ENCODE assay signal across 8 cellular contexts in genomic region chr5:181222630-181223040, GRCh38. TPM values are rescaled to one million over a fixed set of nuclear protein-coding genes. Genes with fewer than 3 reads are reported as not detected.
DNase-seq lines count a peak whose midpoint lies in the region; ATAC-seq and TF ChIP-seq lines count a peak whose summit lies in the region.

No MANE protein-coding gene starts in this region.

- no peak for TF ChIP-seq POLR2A in sigmoid colon (IDR thresholded peaks at IDR 0.05)

- peaks cover 16% of the 10 kb centered on the region for H3K9me3 Mint-ChIP-seq in GM23338

- peaks cover 56% of the 10 kb centered on the region for H3K27me3 Mint-ChIP-seq in GM23338 (ENCODE audit: insufficient read depth, low read depth, poor library complexity)

- 0 out of 2 replicates have a peak overlapping the region, but pooled peaks have one; percentile 24 for H2AFZ ChIP-seq in GM23338
- peak overlapping the region; percentile 75 for H2AFZ ChIP-seq in SU-DHL-6 (ENCODE audit: low read depth, low read length, severe bottlenecking)

- ATAC-seq in GM23338: peak; percentile 2
- ATAC-seq in GM21367 (IDR thresholded peaks at IDR 0.05; ENCODE audit: unreplicated experiment): no peak
- ATAC-seq in GM18502 (IDR thresholded peaks at IDR 0.05; ENCODE audit: poor library complexity, unreplicated experiment): no peak
- ATAC-seq in GM19452 (IDR thresholded peaks at IDR 0.05; ENCODE audit: unreplicated experiment): no peak

- H3K4me2 ChIP-seq in GM23338 (peak overlapping the region; percentile 82), SU-DHL-6 (ENCODE audit: low read depth, low read length, poor library complexity, severe bottlenecking) (peak overlapping the region; percentile 98)

- no peaks in the 10 kb centered on the region; the same call in 1 of the 2 replicates for H4K20me1 ChIP-seq in GM23338 (replicated peaks; ENCODE audit: insufficient read depth)
- no peaks in the 10 kb centered on the region for H4K20me1 ChIP-seq in SU-DHL-6 (ENCODE audit: low read depth, low read length)

- peaks cover 10% of the 10 kb centered on the region for H3F3A ChIP-seq in GM23338 (replicated peaks; ENCODE audit: low read depth)
- H3F3A ChIP-seq in SU-DHL-6 (ENCODE audit: insufficient read depth): peaks cover 44% of the 10 kb centered on the region

- WGBS in sigmoid colon, 2 donors: 0% methylated on average over 18 of the region's 18 CpGs

- peaks cover 12% of the 10 kb centered on the region; the same call in 1 of the 2 replicates for H3K4me1 ChIP-seq in GM23338 (ENCODE audit: insufficient read depth)
- peaks cover 4 to 37% (median 26%) of the 10 kb centered on the region in 4 donors for H3K4me1 ChIP-seq in sigmoid colon

- H3K9me3 ChIP-seq in SU-DHL-6 (ENCODE audit: insufficient read depth, low read length): no peaks in the 10 kb centered on the region
- H3K9me3 ChIP-seq in sigmoid colon: no peaks in the 10 kb centered on the region

- H3K9ac ChIP-seq in SU-DHL-6 (ENCODE audit: low read length): peak overlapping the region; percentile 80

- peaks cover 7% of the 10 kb centered on the region; the same call in 1 of the 2 replicates for H3K36me3 ChIP-seq in GM23338 (ENCODE audit: insufficient read depth)
- H3K36me3 ChIP-seq in SU-DHL-6 (ENCODE audit: low read length): no peaks in the 10 kb centered on the region
- H3K36me3 ChIP-seq in sigmoid colon: peaks cover 0 to 8% (median 0%) of the 10 kb centered on the region in 4 donors

- peak overlapping the region; percentile 99 for H3K4me3 Mint-ChIP-seq in GM23338

- peaks cover 17% of the 10 kb centered on the region; the same call in 2 of the 3 replicates for H3K36me3 Mint-ChIP-seq in GM23338 (ENCODE audit: low read depth)

- H3K27me3 ChIP-seq in GM23338 (ENCODE audit: insufficient read depth): no peaks in the 10 kb centered on the region; the same call in 1 of the 2 replicates
- no peaks in the 10 kb centered on the region for H3K27me3 ChIP-seq in SU-DHL-6 (ENCODE audit: low read length)
- H3K27me3 ChIP-seq in sigmoid colon: no peaks in the 10 kb centered on the region

- peak overlapping the region; percentile 93 for H3K27ac Mint-ChIP-seq in GM23338

- intact Hi-C loops in sigmoid colon (cut with DNase I): loop anchor here (1.0 kb wide), 3 partner anchors 21 to 39 kb away; partner anchors contain the start of genes RACK1 and TRIM52

- peaks cover 22% of the 10 kb centered on the region for H3K4me1 Mint-ChIP-seq in GM23338

- no peak for TF ChIP-seq EP300 in sigmoid colon (IDR thresholded peaks at IDR 0.05)

- H3K27ac ChIP-seq in GM23338 (ENCODE audit: low read depth): no peak overlapping the region
- peak overlapping the region; percentile 95 for H3K27ac ChIP-seq in SU-DHL-6 (ENCODE audit: low read depth, low read length)
- peak overlapping the region; percentile 96 to 98 (median 96) for H3K27ac ChIP-seq in sigmoid colon

- no peaks in the 10 kb centered on the region for H3K9me2 ChIP-seq in GM23338 (ENCODE audit: insufficient read depth)
- H3K9me2 ChIP-seq in SU-DHL-6 (replicated peaks; ENCODE audit: insufficient read depth, low read length): no peaks in the 10 kb centered on the region

- no peak for TF ChIP-seq CTCF in GM23338 (conservative IDR thresholded peaks at IDR 0.05; ENCODE audit: low read depth in 2 of 2)
- no peak for TF ChIP-seq CTCF in SU-DHL-6 (IDR thresholded peaks at IDR 0.05; ENCODE audit: insufficient read depth, low read length, poor library complexity, severe bottlenecking)
- TF ChIP-seq CTCF in foreskin fibroblast (IDR thresholded peaks at IDR 0.05; ENCODE audit: low read depth, low read length): no peak
- TF ChIP-seq CTCF in sigmoid colon (IDR thresholded peaks at IDR 0.05): peak in 3 of 4 experiments; percentile 12 to 47 (median 20)

- H3K4me3 ChIP-seq in GM23338 (peak overlapping the region; percentile 66), SU-DHL-6 (ENCODE audit: insufficient read depth, low read length, poor library complexity, severe bottlenecking) (peak overlapping the region; percentile 56), foreskin fibroblast (ENCODE audit: low read depth in 1 of 2, low read length in 2 of 2) (peak overlapping the region; percentile 91 to 96), sigmoid colon (peak overlapping the region; percentile 61 to 80 (median 70))

- DNase-seq in GM23338 (ENCODE audit: low spot score) (no peak), foreskin fibroblast (peak in 1 of 2 donors; percentile 23), sigmoid colon (no peak), NAMALWA (ENCODE audit: low spot score) (no peak)

- H3K79me2 ChIP-seq in GM23338 (replicated peaks; ENCODE audit: insufficient read depth) (peaks cover 25% of the 10 kb centered on the region), SU-DHL-6 (ENCODE audit: insufficient read depth, low read length) (peaks cover 24% of the 10 kb centered on the region)

TF ChIP-seq in GM23338, 12 proteins besides CTCF, POLR2A, EP300 and RAD21 (continues in another document):
- TF ChIP-seq EZH2phosphoT487 (IDR thresholded peaks at IDR 0.05; ENCODE audit: unreplicated experiment) (no peak), ZNF331 (CRISPR knock-in tag; IDR thresholded peaks at IDR 0.05; ENCODE audit: low read depth) (no peak)
- TF ChIP-seq, protein P1, sequence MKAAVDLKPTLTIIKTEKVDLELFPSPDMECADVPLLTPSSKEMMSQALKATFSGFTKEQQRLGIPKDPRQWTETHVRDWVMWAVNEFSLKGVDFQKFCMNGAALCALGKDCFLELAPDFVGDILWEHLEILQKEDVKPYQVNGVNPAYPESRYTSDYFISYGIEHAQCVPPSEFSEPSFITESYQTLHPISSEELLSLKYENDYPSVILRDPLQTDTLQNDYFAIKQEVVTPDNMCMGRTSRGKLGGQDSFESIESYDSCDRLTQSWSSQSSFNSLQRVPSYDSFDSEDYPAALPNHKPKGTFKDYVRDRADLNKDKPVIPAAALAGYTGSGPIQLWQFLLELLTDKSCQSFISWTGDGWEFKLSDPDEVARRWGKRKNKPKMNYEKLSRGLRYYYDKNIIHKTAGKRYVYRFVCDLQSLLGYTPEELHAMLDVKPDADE (IDR thresholded peaks at IDR 0.05): no peak

RNA-seq across cellular contexts. Expression of gene TRIM41, which starts 0.4 kb away (rescaled TPM):
- total RNA-seq in GM23338 (2014; rRNA removed; shearing (Covaris generic)): 8.7 and 9.7 TPM in 2 replicates
- polyA plus RNA-seq in GM23338 (2016; fragmentation: Nextera tagmentation; extraction: Ambion mirVana) (6.2 and 7.3 TPM in 2 replicates), sigmoid colon (10 to 100 TPM; 13.2 to 25.3 (median 19.0) TPM)
- total RNA-seq in sigmoid colon: 10 to 100 TPM in 2 of 4 donors, 1 to 10 TPM in 2; 8.2 to 15.3 (median 11.8) TPM

RNA-seq across cellular contexts. Expression of gene TRIM7, which starts 17.6 kb away (rescaled TPM):
- 0.56 and 0.66 TPM in 2 replicates for total RNA-seq in GM23338 (2014; rRNA removed; shearing (Covaris generic))
- polyA plus RNA-seq in GM23338 (2016; fragmentation: Nextera tagmentation; extraction: Ambion mirVana) (0.37 and 0.53 TPM in 2 replicates), sigmoid colon (1 to 10 TPM in 2 of 3 donors, under 1 TPM in 1; 0.60 to 5.3 (median 3.2) TPM)
- 1 to 10 TPM in 3 of 4 donors, under 1 TPM in 1; 0.55 to 2.1 (median 1.1) TPM for total RNA-seq in sigmoid colon

RNA-seq across cellular contexts. Expression of gene RACK1, which starts 21.1 kb away (rescaled TPM):
- 4,589 and 4,798 TPM in 2 replicates for total RNA-seq in GM23338 (2014; rRNA removed; shearing (Covaris generic))
- polyA plus RNA-seq in GM23338 (2016; fragmentation: Nextera tagmentation; extraction: Ambion mirVana) (2,372 and 2,567 TPM in 2 replicates), sigmoid colon (1,000 to 10,000 TPM; 1,821 to 2,943 (median 2,181) TPM)
- 1,000 to 10,000 TPM; 2,029 to 2,209 (median 2,163) TPM for total RNA-seq in sigmoid colon

RNA-seq across cellular contexts. Expression of gene TRIM52, which starts 38.3 kb away (rescaled TPM):
- total RNA-seq in GM23338 (2014; rRNA removed; shearing (Covaris generic)): 2.9 and 6.2 TPM in 2 replicates
- polyA plus RNA-seq in GM23338 (2016; fragmentation: Nextera tagmentation; extraction: Ambion mirVana) (4.1 and 8.1 TPM in 2 replicates), sigmoid colon (1 to 10 TPM; 4.2 to 9.6 (median 5.8) TPM)
- total RNA-seq in sigmoid colon: 10 to 100 TPM in 3 of 4 donors, 1 to 10 TPM in 1; 7.1 to 26.9 (median 16.0) TPM

Comparison
In these comparisons a context has a peak if more than half of its experiments do, and no peak if none do; other contexts are left out.
1. CTCF ChIP-seq: peak in sigmoid colon (3 of 4); none in GM23338 (0 of 2), SU-DHL-6 (single experiment) and foreskin fibroblast (single experiment).
2. Peak in every context shown above with its lines, with median percentiles within 50 percentile points of each other: H3K4me3 ChIP-seq.